Comparison of ENCODE assay signal across 29 cellular contexts in the genomic region with DNA sequence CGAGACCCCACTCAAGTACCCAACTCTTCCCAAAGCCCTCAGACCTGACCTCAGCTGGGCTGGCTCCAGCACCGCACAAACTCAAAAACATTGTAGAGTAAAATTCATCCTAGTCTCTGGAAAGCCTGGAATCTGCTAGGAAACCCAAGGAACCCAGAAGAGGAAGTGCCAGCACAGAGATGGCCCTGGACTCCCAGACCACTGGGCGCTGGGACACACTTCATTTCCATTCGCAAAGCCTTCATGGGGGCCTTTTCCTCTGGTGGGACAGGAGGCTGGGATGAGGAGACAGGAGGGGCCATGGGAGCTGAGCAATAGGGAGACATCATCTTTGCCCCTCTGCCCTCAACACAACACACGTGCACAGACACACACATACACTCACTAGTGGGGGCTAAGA. TPM values are rescaled to one million over a fixed set of nuclear protein-coding genes. Genes with fewer than 3 reads are reported as not detected.
DNase-seq lines count a peak whose midpoint lies in the region; ATAC-seq and TF ChIP-seq lines count a peak whose summit lies in the region.
"Had no signal": no experiment of that assay in that cellular context is flagged by ENCODE, and none has a peak within 500 bp of the region (broad histone marks: within the 10 kb centered on the region; RNA-seq: fewer than 3 reads in every experiment).

No MANE protein-coding gene starts in this region.

- POLR2A ChIA-PET in WTC11 (lab: Charles Lee): no interaction called here

- no peak for ATAC-seq in CD4-positive, CD25-positive, alpha-beta regulatory T cell (ENCODE audit: low read depth in 2 of 2)
- ATAC-seq in WTC11: no peak
- ATAC-seq in gastroesophageal sphincter: no peak
- ATAC-seq: CD8-positive, alpha-beta T cell; HepG2; left lobe of liver had no signal

- H3K4me3 Mint-ChIP-seq in CD4-positive, CD25-positive, alpha-beta regulatory T cell: no peak overlapping the region
- H3K4me3 Mint-ChIP-seq in WTC11 (no peak overlapping the region), immature natural killer cell (no peak overlapping the region)
- H3K4me3 Mint-ChIP-seq: activated B cell treated with CpG ODN at 0.5 μM for 24 hours; activated naive CD4-positive, alpha-beta T cell treated with anti-CD3 and anti-CD28 coated beads, Interleukin-2, amount 50 U/mL, for 24 hours; activated T-helper 1 cell treated with anti-CD3 and anti-CD28 coated beads, Interleukin-12 subunit alpha, Interleukin-12 subunit beta, Interleukin-2, Interleukin-4 antibody, amounts not matched to agents 30 ng/mL and 10 ng/mL and 1 ng/mL, durations not matched to agents 14 hours and 24 hours and 36 hours; CD8-positive, alpha-beta T cell; central memory CD8-positive, alpha-beta T cell; H9; T-helper 2 cell treated with Interferon-gamma antibody and Interleukin-4, amounts not matched to agents 5 μg/mL and 100 μg/mL, for 36 hours had no signal

- H3K4me1 Mint-ChIP-seq in CD4-positive, CD25-positive, alpha-beta regulatory T cell: peaks cover 0 to 26% (median 8%) of the 10 kb centered on the region in 4 donors
- peaks cover 72% of the 10 kb centered on the region for H3K4me1 Mint-ChIP-seq in WTC11
- peaks cover 78 to 80% of the 10 kb centered on the region in 2 donors for H3K4me1 Mint-ChIP-seq in immature natural killer cell
- H3K4me1 Mint-ChIP-seq: activated B cell treated with CpG ODN at 0.5 μM for 24 hours had no signal

- H3K4me3 ChIP-seq in CD4-positive, CD25-positive, alpha-beta regulatory T cell (ENCODE audit: low read depth, low read length): no peak overlapping the region
- no peak overlapping the region for H3K4me3 ChIP-seq in gastroesophageal sphincter
- peak overlapping the region in 1 of 2 donors; percentile 29 for H3K4me3 ChIP-seq in stomach smooth muscle (ENCODE audit: low read length in 2 of 2)
- H3K4me3 ChIP-seq in Karpas-422 (ENCODE audit: low read length): no peak overlapping the region
- H3K4me3 ChIP-seq: ascending aorta, skin epidermis, vagina had no signal

- no peak for DNase-seq in CD4-positive, CD25-positive, alpha-beta regulatory T cell
- no peak for DNase-seq in WTC11 (ENCODE audit: low spot score)
- DNase-seq in Karpas-422: no peak
- DNase-seq in midbrain (lab: John Stamatoyannopoulos, UW): no peak
- DNase-seq in immature natural killer cell: no peak
- DNase-seq: activated B cell treated with CpG ODN at 0.5 μM for 24 hours; activated CD4-positive, alpha-beta T cell treated with anti-CD3 and anti-CD28 coated beads, Interleukin-2, amount 50 U/mL, for 4 hours; CD8-positive, alpha-beta T cell; DMS153; foreskin fibroblast; H9; NCI-H1048; NCI-H1694 treated with DMSO at 0.1 percent for 48 hours; NCI-H2171; occipital lobe; SK-N-SH had no signal

- H3K9ac ChIP-seq in stomach smooth muscle (ENCODE audit: low read length in 2 of 2) (no peak overlapping the region), Karpas-422 (ENCODE audit: low read length) (no peak overlapping the region)
- H3K9ac ChIP-seq: SK-N-SH had no signal

- peaks cover 14% of the 10 kb centered on the region for H3K36me3 Mint-ChIP-seq in CD4-positive, CD25-positive, alpha-beta regulatory T cell
- peaks cover 10% of the 10 kb centered on the region; the same call in 1 of the 2 replicates for H3K36me3 Mint-ChIP-seq in WTC11
- peaks cover 3 to 10% (median 5%) of the 10 kb centered on the region in 3 donors for H3K36me3 Mint-ChIP-seq in immature natural killer cell

- CTCF ChIA-PET in WTC11 (lab: Charles Lee): interaction anchor here (0.9 kb wide), 1 partner anchor 14 kb away, joined by 3 read pairs; no protein-coding TSS in a partner anchor

- no peak overlapping the region for H3K27ac ChIP-seq in CD4-positive, CD25-positive, alpha-beta regulatory T cell (ENCODE audit: insufficient read depth, low read length, poor library complexity, severe bottlenecking)
- H3K27ac ChIP-seq in gastroesophageal sphincter: peak overlapping the region in 3 of 4 donors; percentile 78 to 86 (median 80)
- peak overlapping the region; percentile 46 for H3K27ac ChIP-seq in stomach smooth muscle (ENCODE audit: low read length)
- H3K27ac ChIP-seq in Karpas-422 (ENCODE audit: low read length): no peak overlapping the region
- H3K27ac ChIP-seq: ascending aorta, HL-60, RWPE1, vagina had no signal

- no peaks in the 10 kb centered on the region for H3K9me3 ChIP-seq in CD4-positive, CD25-positive, alpha-beta regulatory T cell (ENCODE audit: control insufficient read depth in 2 of 2, low read length in 2 of 2)
- no peaks in the 10 kb centered on the region for H3K9me3 ChIP-seq in gastroesophageal sphincter
- no peaks in the 10 kb centered on the region for H3K9me3 ChIP-seq in stomach smooth muscle (ENCODE audit: control insufficient read depth in 2 of 2, low read length in 2 of 2)
- no peaks in the 10 kb centered on the region for H3K9me3 ChIP-seq in Karpas-422 (ENCODE audit: low read length)
- H3K9me3 ChIP-seq: ascending aorta, SK-N-SH, vagina had no signal

- no peak for TF ChIP-seq CTCF in WTC11 (IDR thresholded peaks at IDR 0.05)
- TF ChIP-seq CTCF in gastroesophageal sphincter (IDR thresholded peaks at IDR 0.05): no peak

- 86 to 100% methylated on average over 1 of the region's 5 CpGs for WGBS in gastroesophageal sphincter (ENCODE audit: low coverage in 1 of 2), 2 donors

- H3K27me3 ChIP-seq in CD4-positive, CD25-positive, alpha-beta regulatory T cell (ENCODE audit: control insufficient read depth, insufficient read depth, low read length): no peaks in the 10 kb centered on the region
- H3K27me3 ChIP-seq in gastroesophageal sphincter (no peaks in the 10 kb centered on the region), stomach smooth muscle (ENCODE audit: control insufficient read depth in 1 of 2, insufficient read depth in 2 of 2, low read length in 2 of 2) (no peaks in the 10 kb centered on the region), Karpas-422 (ENCODE audit: low read length) (no peaks in the 10 kb centered on the region)
- H3K27me3 ChIP-seq: ascending aorta, vagina had no signal

- no peaks in the 10 kb centered on the region for H3K9me3 Mint-ChIP-seq in CD4-positive, CD25-positive, alpha-beta regulatory T cell
- H3K9me3 Mint-ChIP-seq in WTC11 (no peaks in the 10 kb centered on the region), immature natural killer cell (no peaks in the 10 kb centered on the region)
- H3K9me3 Mint-ChIP-seq: activated B cell treated with CpG ODN at 0.5 μM for 24 hours; activated naive CD4-positive, alpha-beta T cell treated with anti-CD3 and anti-CD28 coated beads, Interleukin-2, amount 50 U/mL, for 24 hours; activated T-helper 1 cell treated with anti-CD3 and anti-CD28 coated beads, Interleukin-12 subunit alpha, Interleukin-12 subunit beta, Interleukin-2, Interleukin-4 antibody, amounts not matched to agents 30 ng/mL and 10 ng/mL and 1 ng/mL, durations not matched to agents 14 hours and 24 hours and 36 hours; CD8-positive, alpha-beta T cell; central memory CD8-positive, alpha-beta T cell; H9; T-helper 2 cell treated with Interferon-gamma antibody and Interleukin-4, amounts not matched to agents 5 μg/mL and 100 μg/mL, for 36 hours had no signal

- H3K9me2 ChIP-seq in Karpas-422 (replicated peaks; ENCODE audit: insufficient read depth, low read length): no peaks in the 10 kb centered on the region
- H3K9me2 ChIP-seq: SK-N-SH had no signal

- no peaks in the 10 kb centered on the region for H3K27me3 Mint-ChIP-seq in CD4-positive, CD25-positive, alpha-beta regulatory T cell
- H3K27me3 Mint-ChIP-seq in WTC11 (ENCODE audit: low read depth) (no peaks in the 10 kb centered on the region), immature natural killer cell (ENCODE audit: low read depth in 3 of 3) (no peaks in the 10 kb centered on the region)
- H3K27me3 Mint-ChIP-seq: activated naive CD4-positive, alpha-beta T cell treated with anti-CD3 and anti-CD28 coated beads, Interleukin-2, amount 50 U/mL, for 24 hours; central memory CD8-positive, alpha-beta T cell had no signal

- H2AFZ ChIP-seq in Karpas-422 (ENCODE audit: low read length): no peak overlapping the region

- H4K20me1 ChIP-seq in Karpas-422 (ENCODE audit: insufficient read depth, low read depth, low read length): no peaks in the 10 kb centered on the region

- no peaks in the 10 kb centered on the region for H3K4me1 ChIP-seq in CD4-positive, CD25-positive, alpha-beta regulatory T cell (ENCODE audit: control insufficient read depth, insufficient read depth, low read length, poor library complexity, severe bottlenecking)
- H3K4me1 ChIP-seq in gastroesophageal sphincter: peaks cover 0 to 99% (median 47%) of the 10 kb centered on the region in 3 donors
- H3K4me1 ChIP-seq in stomach smooth muscle (ENCODE audit: control insufficient read depth, insufficient read depth, low read length): peaks cover 53% of the 10 kb centered on the region
- H3K4me1 ChIP-seq in Karpas-422 (ENCODE audit: low read length): no peaks in the 10 kb centered on the region

- no peak for TF ChIP-seq EP300 in gastroesophageal sphincter (IDR thresholded peaks at IDR 0.05)

- H3K27ac Mint-ChIP-seq in CD4-positive, CD25-positive, alpha-beta regulatory T cell: peak overlapping the region in 2 of 3 donors; percentile 59 to 66
- H3K27ac Mint-ChIP-seq in WTC11: peak overlapping the region; percentile 63; the same call in 1 of the 2 replicates
- no peak overlapping the region for H3K27ac Mint-ChIP-seq in immature natural killer cell
- H3K27ac Mint-ChIP-seq: activated B cell treated with CpG ODN at 0.5 μM for 24 hours; activated T-helper 1 cell treated with anti-CD3 and anti-CD28 coated beads, Interleukin-12 subunit alpha, Interleukin-12 subunit beta, Interleukin-2, Interleukin-4 antibody, amounts not matched to agents 30 ng/mL and 10 ng/mL and 1 ng/mL, durations not matched to agents 14 hours and 24 hours and 36 hours; CD8-positive, alpha-beta T cell; T-helper 2 cell treated with Interferon-gamma antibody and Interleukin-4, amounts not matched to agents 5 μg/mL and 100 μg/mL, for 36 hours had no signal

- H3K79me2 ChIP-seq in Karpas-422 (ENCODE audit: low read length): no peaks in the 10 kb centered on the region

- peaks cover under 1% of the 10 kb centered on the region for H3K36me3 ChIP-seq in CD4-positive, CD25-positive, alpha-beta regulatory T cell (ENCODE audit: control insufficient read depth, insufficient read depth, low read length)
- peaks cover 0 to 23% of the 10 kb centered on the region in 2 donors for H3K36me3 ChIP-seq in gastroesophageal sphincter
- peaks cover 5 to 10% of the 10 kb centered on the region in 2 donors for H3K36me3 ChIP-seq in stomach smooth muscle (ENCODE audit: control insufficient read depth in 2 of 2, insufficient read depth in 2 of 2, low read length in 2 of 2)
- H3K36me3 ChIP-seq in Karpas-422 (ENCODE audit: insufficient read depth, low read length): no peaks in the 10 kb centered on the region
- H3K36me3 ChIP-seq: ascending aorta, vagina had no signal

- TF ChIP-seq POLR2A in gastroesophageal sphincter (IDR thresholded peaks at IDR 0.05): no peak

- H3K4me2 ChIP-seq in Karpas-422 (ENCODE audit: low read depth, low read length, poor library complexity, severe bottlenecking): no peak overlapping the region
- H3K4me2 ChIP-seq: SK-N-SH had no signal

RNA-seq across cellular contexts. Expression of gene ARRB1, which starts 30.8 kb away (rescaled TPM):
- total RNA-seq in CD4-positive, CD25-positive, alpha-beta regulatory T cell: 36.1 TPM
- 1 to 10 TPM; 5.1 to 8.0 (median 5.8) TPM for polyA plus RNA-seq in CD4-positive, CD25-positive, alpha-beta regulatory T cell
- 81.0 to 90.1 TPM (median 82.9 TPM) in 3 replicates for total RNA-seq in WTC11 (2021)
- 100 to 1,000 TPM in 1 of 4 donors, 10 to 100 TPM in 3; 72.3 to 120 (median 93.0) TPM for total RNA-seq in gastroesophageal sphincter
- total RNA-seq in Karpas-422 (2014; rRNA removed; shearing (Covaris generic); ENCODE audit: low replicate concordance): not detected in 2 replicates
- polyA plus RNA-seq in immature natural killer cell: 10 to 100 TPM; 28.7 to 51.1 (median 41.5) TPM

Comparison
In these comparisons a context has a peak if more than half of its experiments do, and no peak if none do; other contexts are left out.
1. H3K27ac ChIP-seq: peak in gastroesophageal sphincter (3 of 4) and stomach smooth muscle (single experiment); none in CD4-positive, CD25-positive, alpha-beta regulatory T cell (single experiment) and Karpas-422 (single experiment).
2. H3K27ac Mint-ChIP-seq: peak in CD4-positive, CD25-positive, alpha-beta regulatory T cell (2 of 3) and WTC11 (single experiment); none in immature natural killer cell (0 of 6).
3. RNA of gene ARRB1, which starts 30.8 kb away (total RNA-seq): 72.3 to 120 TPM in gastroesophageal sphincter, 81.0 to 90.1 TPM in WTC11 and 36.1 TPM in CD4-positive, CD25-positive, alpha-beta regulatory T cell (single experiment); not detected in Karpas-422; every median in the first group is over 10 times any median in the second.